ENCODE assay signal across 15 cellular contexts in the genomic region with DNA sequence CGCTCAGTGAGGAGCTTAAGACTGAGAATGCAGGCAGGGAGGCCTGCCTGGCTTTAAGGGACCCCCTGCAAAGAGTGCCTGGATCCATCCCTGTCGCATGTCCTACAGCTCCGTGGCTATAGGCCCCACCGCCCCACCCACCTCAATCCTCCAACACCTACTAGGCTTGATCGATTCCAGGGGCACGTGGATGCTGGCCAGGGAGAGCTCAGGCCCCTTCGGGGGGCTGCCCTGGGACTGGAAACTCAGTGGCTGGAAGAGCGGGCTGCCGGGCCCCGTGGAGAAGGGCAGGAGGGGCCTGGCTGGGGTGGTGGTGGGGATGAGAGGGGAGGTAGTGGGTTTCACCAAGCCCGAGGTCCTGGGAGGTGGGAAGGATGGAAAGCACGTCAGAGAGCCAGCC. TPM values are rescaled to one million over a fixed set of nuclear protein-coding genes. Genes with fewer than 3 reads are reported as not detected.
DNase-seq lines count a peak whose midpoint lies in the region; ATAC-seq and TF ChIP-seq lines count a peak whose summit lies in the region.
"Had no signal": no experiment of that assay in that cellular context is flagged by ENCODE, and none has a peak within 500 bp of the region (broad histone marks: within the 10 kb centered on the region; RNA-seq: fewer than 3 reads in every experiment).

No MANE protein-coding gene starts in this region.

- H3K27ac Mint-ChIP-seq in activated CD8-positive, alpha-beta T cell treated with anti-CD3 and anti-CD28 coated beads for 36 hours = peak overlapping the region; percentile 76
- no peak overlapping the region for H3K27ac Mint-ChIP-seq in activated CD8-positive, alpha-beta T cell treated with anti-CD3 and anti-CD28 coated beads, Interleukin-2, amount 10 ng/mL, durations not matched to agents 7 days and 5 days

- H3K4me3 Mint-ChIP-seq in activated CD8-positive, alpha-beta T cell treated with anti-CD3 and anti-CD28 coated beads for 36 hours = no peak overlapping the region
- no peak overlapping the region for H3K4me3 Mint-ChIP-seq in activated CD8-positive, alpha-beta T cell treated with anti-CD3 and anti-CD28 coated beads, Interleukin-2, amount 10 ng/mL, durations not matched to agents 7 days and 5 days
- H3K4me3 Mint-ChIP-seq: brain, immature natural killer cell, nephron progenitor cell had no signal

- POLR2A ChIA-PET in activated CD8-positive, alpha-beta T cell treated with anti-CD3 and anti-CD28 coated beads for 36 hours (lab: Charles Lee) = interaction anchor here (0.8 to 6.9 kb wide), 8 partner anchors 10 to 129 kb away, joined by 3 to 50 read pairs (median 6); a partner anchor contains a TSS
- POLR2A ChIA-PET in activated CD8-positive, alpha-beta T cell treated with anti-CD3 and anti-CD28 coated beads, Interleukin-2, amount 10 ng/mL, durations not matched to agents 7 days and 5 days (lab: Charles Lee) = interaction anchor here (0.7 to 3.0 kb wide), 6 partner anchors 10 to 125 kb away, joined by 3 to 14 read pairs (median 4); a partner anchor contains a TSS
- POLR2A ChIA-PET in OCI-LY7 (lab: Charles Lee) = no interaction called here

- H3K4me3 ChIP-seq in OCI-LY7 (ENCODE audit: low read depth, low read length, poor library complexity, severe bottlenecking) = no peak overlapping the region
- no peak overlapping the region for H3K4me3 ChIP-seq in effector memory CD4-positive, alpha-beta T cell (ENCODE audit: insufficient read depth, low read depth, low read length, poor library complexity, severe bottlenecking)
- no peak overlapping the region for H3K4me3 ChIP-seq in neutrophil (ENCODE audit: low read depth in 1 of 2, low read length in 1 of 2)
- H3K4me3 ChIP-seq: BLaER1, transverse colon had no signal

- H4K20me1 ChIP-seq in OCI-LY7 (ENCODE audit: insufficient read depth, low read length) = no peaks in the 10 kb centered on the region

- H3K4me2 ChIP-seq in OCI-LY7 (ENCODE audit: low read length) = no peak overlapping the region
- H3K4me2 ChIP-seq: BLaER1 had no signal

- H3K4me1 Mint-ChIP-seq in activated CD8-positive, alpha-beta T cell treated with anti-CD3 and anti-CD28 coated beads for 36 hours (ENCODE audit: low read depth) = peaks cover 41% of the 10 kb centered on the region
- H3K4me1 Mint-ChIP-seq in activated CD8-positive, alpha-beta T cell treated with anti-CD3 and anti-CD28 coated beads, Interleukin-2, amount 10 ng/mL, durations not matched to agents 7 days and 5 days (ENCODE audit: low read depth) = peaks cover 28% of the 10 kb centered on the region
- H3K4me1 Mint-ChIP-seq: brain had no signal

- in situ Hi-C loops in GM13976 (cut with MboI; ENCODE audit: low sequenced_read_pairs, unreplicated experiment) = no loop called here

- H2AFZ ChIP-seq in OCI-LY7 (ENCODE audit: low read length) = no peak overlapping the region

- H3K27me3 Mint-ChIP-seq in activated CD8-positive, alpha-beta T cell treated with anti-CD3 and anti-CD28 coated beads for 36 hours = no peaks in the 10 kb centered on the region
- H3K27me3 Mint-ChIP-seq in activated CD8-positive, alpha-beta T cell treated with anti-CD3 and anti-CD28 coated beads, Interleukin-2, amount 10 ng/mL, durations not matched to agents 7 days and 5 days (ENCODE audit: low read depth) = no peaks in the 10 kb centered on the region
- H3K27me3 Mint-ChIP-seq: brain had no signal

- H3K36me3 ChIP-seq in OCI-LY7 (ENCODE audit: insufficient read depth, low read length) (peaks cover 99% of the 10 kb centered on the region), neutrophil (peaks cover 99% of the 10 kb centered on the region)
- H3K36me3 ChIP-seq in effector memory CD4-positive, alpha-beta T cell (ENCODE audit: control insufficient read depth, insufficient read depth, low read length) = peaks cover 84% of the 10 kb centered on the region

- no peak for TF ChIP-seq CTCF in activated CD8-positive, alpha-beta T cell treated with anti-CD3 and anti-CD28 coated beads for 36 hours (IDR thresholded peaks at IDR 0.05)
- TF ChIP-seq CTCF in OCI-LY7 (conservative IDR thresholded peaks at IDR 0.05; ENCODE audit: low read length) (no peak), neutrophil (IDR thresholded peaks at IDR 0.05) (no peak), GM13976 (IDR thresholded peaks at IDR 0.05; ENCODE audit: borderline replicate concordance, control extremely low read depth, extremely low read depth, insufficient read depth, missing control alignments) (no peak)

- no peaks in the 10 kb centered on the region for H3K27me3 ChIP-seq in effector memory CD4-positive, alpha-beta T cell (replicated peaks; ENCODE audit: control insufficient read depth, insufficient read depth, low read length, poor library complexity, severe bottlenecking)
- no peaks in the 10 kb centered on the region for H3K27me3 ChIP-seq in neutrophil
- H3K27me3 ChIP-seq: BLaER1, transverse colon had no signal

- H3K79me2 ChIP-seq in OCI-LY7 (ENCODE audit: insufficient read depth, low read depth, low read length) = no peaks in the 10 kb centered on the region

- peak overlapping the region; percentile 15 for H3K27ac ChIP-seq in OCI-LY7 (ENCODE audit: low read depth, low read length, poor library complexity, severe bottlenecking)
- peak overlapping the region; percentile 40 for H3K27ac ChIP-seq in effector memory CD4-positive, alpha-beta T cell (ENCODE audit: insufficient read depth, low read length, poor library complexity, severe bottlenecking)
- peak overlapping the region; percentile 17 for H3K27ac ChIP-seq in neutrophil
- H3K27ac ChIP-seq: BLaER1, transverse colon had no signal

- H3K36me3 Mint-ChIP-seq in activated CD8-positive, alpha-beta T cell treated with anti-CD3 and anti-CD28 coated beads for 36 hours (ENCODE audit: low read depth) = peaks cover 55% of the 10 kb centered on the region
- peaks cover 71% of the 10 kb centered on the region for H3K36me3 Mint-ChIP-seq in activated CD8-positive, alpha-beta T cell treated with anti-CD3 and anti-CD28 coated beads, Interleukin-2, amount 10 ng/mL, durations not matched to agents 7 days and 5 days (ENCODE audit: low read depth)

- BruUV-seq in OCI-LY7 (replicated peaks; lab: Mats Ljungman, UMichigan) = no TSS peak

- DNase-seq in activated CD8-positive, alpha-beta T cell treated with anti-CD3 and anti-CD28 coated beads for 36 hours = no peak
- no peak for DNase-seq in activated CD8-positive, alpha-beta T cell treated with anti-CD3 and anti-CD28 coated beads, Interleukin-2, amount 10 ng/mL, durations not matched to agents 7 days and 5 days
- no peak for DNase-seq in OCI-LY7 (ENCODE audit: low spot score)
- DNase-seq in effector memory CD4-positive, alpha-beta T cell = no peak
- no peak for DNase-seq in NCI-H510A treated with DMSO at 0.1 percent for 48 hours (lab: John Stamatoyannopoulos, UW)
- DNase-seq in GM13976 (ENCODE audit: low spot score) = no peak

- no peaks in the 10 kb centered on the region for H3K9me2 ChIP-seq in OCI-LY7 (ENCODE audit: insufficient read depth, low read length)

- peaks cover 32% of the 10 kb centered on the region for H3K4me1 ChIP-seq in OCI-LY7 (ENCODE audit: insufficient read depth, low read length, poor library complexity, severe bottlenecking)
- peaks cover 33% of the 10 kb centered on the region for H3K4me1 ChIP-seq in effector memory CD4-positive, alpha-beta T cell (ENCODE audit: control insufficient read depth, insufficient read depth, low read length, poor library complexity, severe bottlenecking)
- peaks cover 5 to 6% of the 10 kb centered on the region in 2 experiments for H3K4me1 ChIP-seq in neutrophil (ENCODE audit: control insufficient read depth in 1 of 2, insufficient read depth in 1 of 2, low read depth in 1 of 2, low read length in 1 of 2)
- H3K4me1 ChIP-seq: transverse colon had no signal

- no peaks in the 10 kb centered on the region for H3K9me3 Mint-ChIP-seq in activated CD8-positive, alpha-beta T cell treated with anti-CD3 and anti-CD28 coated beads for 36 hours
- H3K9me3 Mint-ChIP-seq in activated CD8-positive, alpha-beta T cell treated with anti-CD3 and anti-CD28 coated beads, Interleukin-2, amount 10 ng/mL, durations not matched to agents 7 days and 5 days (ENCODE audit: insufficient read depth) = no peaks in the 10 kb centered on the region
- H3K9me3 Mint-ChIP-seq: activated naive CD4-positive, alpha-beta T cell treated with anti-CD3 and anti-CD28 coated beads, Interleukin-2, amount 50 U/mL, for 72 hours; brain; immature natural killer cell; nephron progenitor cell; T-helper 1 cell treated with Interleukin-12 subunit alpha and Interleukin-12 subunit beta and Interleukin-4 antibody, amounts not matched to agents 30 μg/mL and 1 μg/mL, for 36 hours had no signal

- no peak for ATAC-seq in activated CD8-positive, alpha-beta T cell treated with anti-CD3 and anti-CD28 coated beads for 36 hours
- no peak for ATAC-seq in activated CD8-positive, alpha-beta T cell treated with anti-CD3 and anti-CD28 coated beads, Interleukin-2, amount 10 ng/mL, durations not matched to agents 7 days and 5 days
- ATAC-seq in GM19452 (IDR thresholded peaks at IDR 0.05; ENCODE audit: unreplicated experiment) = no peak

- CTCF ChIA-PET in activated CD8-positive, alpha-beta T cell treated with anti-CD3 and anti-CD28 coated beads for 36 hours (lab: Charles Lee) = interaction anchor here (0.6 to 6.6 kb wide), 14 partner anchors 10 to 173 kb away, joined by 3 to 75 read pairs (median 12); a partner anchor contains a TSS
- CTCF ChIA-PET in activated CD8-positive, alpha-beta T cell treated with anti-CD3 and anti-CD28 coated beads, Interleukin-2, amount 10 ng/mL, durations not matched to agents 7 days and 5 days (lab: Charles Lee) = interaction anchor here (0.6 to 5.7 kb wide), 13 partner anchors 10 to 203 kb away, joined by 3 to 56 read pairs (median 4); a partner anchor contains a TSS
- CTCF ChIA-PET in OCI-LY7 (lab: Charles Lee; ENCODE audit: unreplicated experiment) = interaction anchor here (0.6 to 1.7 kb wide), 5 partner anchors 23 to 245 kb away, joined by 3 to 6 read pairs (median 3); a partner anchor contains a TSS

- H3K9me3 ChIP-seq in OCI-LY7 (ENCODE audit: low read length) (no peaks in the 10 kb centered on the region), neutrophil (no peaks in the 10 kb centered on the region)
- H3K9me3 ChIP-seq in effector memory CD4-positive, alpha-beta T cell (ENCODE audit: control insufficient read depth, low read length) = no peaks in the 10 kb centered on the region
- H3K9me3 ChIP-seq: BLaER1, transverse colon had no signal

- intact Hi-C loops in activated CD8-positive, alpha-beta T cell treated with anti-CD3 and anti-CD28 coated beads for 36 hours (cut with micrococcal nuclease) = no loop called here
- intact Hi-C loops in OCI-LY7 (cut with micrococcal nuclease; ENCODE audit: unreplicated experiment) = no loop called here

RNA-seq across cellular contexts. Expression of a gene that starts 22.2 kb away (rescaled TPM):
- total RNA-seq in activated CD8-positive, alpha-beta T cell treated with anti-CD3 and anti-CD28 coated beads for 36 hours = 10 to 100 TPM; 65.5 to 65.8 TPM
- total RNA-seq in activated CD8-positive, alpha-beta T cell treated with anti-CD3 and anti-CD28 coated beads, Interleukin-2, amount 10 ng/mL, durations not matched to agents 7 days and 5 days = 10 to 100 TPM; 65.7 to 75.4 TPM
- total RNA-seq in OCI-LY7 (2014; rRNA removed; shearing (Covaris generic)) = 52.3 and 77.6 TPM in 2 replicates
- total RNA-seq in OCI-LY7 (2022) = 106 and 122 TPM in 2 replicates

RNA-seq across cellular contexts. Expression of a gene that starts 22.5 kb away (rescaled TPM):
- total RNA-seq in activated CD8-positive, alpha-beta T cell treated with anti-CD3 and anti-CD28 coated beads for 36 hours = 10 to 100 TPM; 76.3 to 80.0 TPM
- 10 to 100 TPM; 62.1 to 66.1 TPM for total RNA-seq in activated CD8-positive, alpha-beta T cell treated with anti-CD3 and anti-CD28 coated beads, Interleukin-2, amount 10 ng/mL, durations not matched to agents 7 days and 5 days
- total RNA-seq in OCI-LY7 (2014; rRNA removed; shearing (Covaris generic)) = 123 and 127 TPM in 2 replicates
- total RNA-seq in OCI-LY7 (2022) = 90.2 and 103 TPM in 2 replicates

RNA-seq across cellular contexts. Expression of a gene that starts 31.8 kb away (rescaled TPM):
- total RNA-seq in activated CD8-positive, alpha-beta T cell treated with anti-CD3 and anti-CD28 coated beads for 36 hours = 10 to 100 TPM; 42.4 to 43.8 TPM
- 10 to 100 TPM; 52.1 to 56.3 TPM for total RNA-seq in activated CD8-positive, alpha-beta T cell treated with anti-CD3 and anti-CD28 coated beads, Interleukin-2, amount 10 ng/mL, durations not matched to agents 7 days and 5 days
- total RNA-seq in OCI-LY7 (2014; rRNA removed; shearing (Covaris generic)) = 69.4 and 70.9 TPM in 2 replicates
- total RNA-seq in OCI-LY7 (2022) = 132 and 139 TPM in 2 replicates

RNA-seq across cellular contexts. Expression of a gene that starts 33.7 kb away (rescaled TPM):
- total RNA-seq in activated CD8-positive, alpha-beta T cell treated with anti-CD3 and anti-CD28 coated beads for 36 hours = 100 to 1,000 TPM; 108 to 116 TPM
- total RNA-seq in activated CD8-positive, alpha-beta T cell treated with anti-CD3 and anti-CD28 coated beads, Interleukin-2, amount 10 ng/mL, durations not matched to agents 7 days and 5 days = 100 to 1,000 TPM; 135 TPM
- 129 and 130 TPM in 2 replicates for total RNA-seq in OCI-LY7 (2014; rRNA removed; shearing (Covaris generic))
- 187 and 219 TPM in 2 replicates for total RNA-seq in OCI-LY7 (2022)

RNA-seq across cellular contexts. Expression of a gene that starts 50.0 kb away (rescaled TPM):
- 10 to 100 TPM; 55.1 to 55.2 TPM for total RNA-seq in activated CD8-positive, alpha-beta T cell treated with anti-CD3 and anti-CD28 coated beads for 36 hours
- total RNA-seq in activated CD8-positive, alpha-beta T cell treated with anti-CD3 and anti-CD28 coated beads, Interleukin-2, amount 10 ng/mL, durations not matched to agents 7 days and 5 days = 10 to 100 TPM; 41.1 to 43.6 TPM
- 113 TPM in 2 replicates for total RNA-seq in OCI-LY7 (2014; rRNA removed; shearing (Covaris generic))
- total RNA-seq in OCI-LY7 (2022) = 118 and 144 TPM in 2 replicates
